In genomic region chr2:64637931-64638330, GRCh38 we compare ENCODE assay signal across 12 cellular contexts. TPM values are rescaled to one million over a fixed set of nuclear protein-coding genes. Genes with fewer than 3 reads are reported as not detected.
DNase-seq lines count a peak whose midpoint lies in the region; ATAC-seq and TF ChIP-seq lines count a peak whose summit lies in the region.
"Had no signal": no experiment of that assay in that cellular context is flagged by ENCODE, and none has a peak within 500 bp of the region (broad histone marks: within the 10 kb centered on the region; RNA-seq: fewer than 3 reads in every experiment).

No MANE protein-coding gene starts in this region.

- H2AFZ ChIP-seq in PC-3 (ENCODE audit: low read length): no peak overlapping the region

- peak overlapping the region; percentile 17; the same call in 1 of the 2 replicates for H3K4me2 ChIP-seq in PC-3 (ENCODE audit: low read length)

- peaks cover 34% of the 10 kb centered on the region for H3K36me3 Mint-ChIP-seq in activated CD4-positive, alpha-beta T cell treated with anti-CD3 and anti-CD28 coated beads, Interleukin-2, amount 10 ng/mL, durations not matched to agents 24 days and 14 days (ENCODE audit: low read depth)
- peaks cover 21% of the 10 kb centered on the region for H3K36me3 Mint-ChIP-seq in endodermal cell (ENCODE audit: low read depth)

- peak overlapping the region; percentile 84 for H3K27ac Mint-ChIP-seq in activated CD4-positive, alpha-beta T cell treated with anti-CD3 and anti-CD28 coated beads, Interleukin-2, amount 10 ng/mL, durations not matched to agents 24 days and 14 days
- H3K27ac Mint-ChIP-seq in endodermal cell: peak overlapping the region; percentile 22

- peaks cover 50% of the 10 kb centered on the region for H3K4me1 ChIP-seq in PC-3 (ENCODE audit: insufficient read depth, low read length)
- peaks cover 38% of the 10 kb centered on the region for H3K4me1 ChIP-seq in endodermal cell (ENCODE audit: control insufficient read depth, insufficient read depth, low read length)
- H3K4me1 ChIP-seq in spleen: peaks cover 54 to 100% (median 95%) of the 10 kb centered on the region in 6 donors

- H3K4me1 Mint-ChIP-seq in activated CD4-positive, alpha-beta T cell treated with anti-CD3 and anti-CD28 coated beads, Interleukin-2, amount 10 ng/mL, durations not matched to agents 24 days and 14 days: peaks cover 62% of the 10 kb centered on the region
- peaks cover 65% of the 10 kb centered on the region for H3K4me1 Mint-ChIP-seq in endodermal cell

- CTCF ChIA-PET in PC-3 (lab: Charles Lee): no interaction called here

- peak overlapping the region; percentile 59 for H3K4me3 Mint-ChIP-seq in activated CD4-positive, alpha-beta T cell treated with anti-CD3 and anti-CD28 coated beads, Interleukin-2, amount 10 ng/mL, durations not matched to agents 24 days and 14 days
- no peak overlapping the region for H3K4me3 Mint-ChIP-seq in endodermal cell

- WGBS in endodermal cell (ENCODE audit: insufficient coverage in 1 of 2, insufficient read length in 1 of 2), 2 experiments: 93 to 95% methylated on average over 5 of the region's 5 CpGs
- WGBS in spleen, 5 donors: 90 to 93% (median 92%) methylated on average over 5 of the region's 5 CpGs

- ATAC-seq in PC-3: 0 out of 2 replicates have a peak, but pooled peaks have one; percentile 23
- no peak for ATAC-seq in HG03460 (IDR thresholded peaks at IDR 0.05; ENCODE audit: unreplicated experiment)
- no peak for ATAC-seq in left colon

- H3K79me2 ChIP-seq in PC-3 (ENCODE audit: low read length): peaks cover 97% of the 10 kb centered on the region

- H3K9ac ChIP-seq in PC-3 (ENCODE audit: low read length) (no peak overlapping the region), endodermal cell (ENCODE audit: extremely low read depth, low read length, poor library complexity, severe bottlenecking) (no peak overlapping the region)

- H3K27ac ChIP-seq in PC-3 (ENCODE audit: low read length): no peak overlapping the region
- no peak overlapping the region for H3K27ac ChIP-seq in endodermal cell (ENCODE audit: low read depth, low read length)
- peak overlapping the region in 7 of 8 donors; percentile 69 to 93 (median 81) for H3K27ac ChIP-seq in spleen
- H3K27ac ChIP-seq: thoracic aorta had no signal

- H3K9me3 ChIP-seq in PC-3 (ENCODE audit: low read length) (no peaks in the 10 kb centered on the region), endodermal cell (ENCODE audit: control insufficient read depth, low read length) (no peaks in the 10 kb centered on the region), spleen (no peaks in the 10 kb centered on the region)
- H3K9me3 ChIP-seq: thoracic aorta had no signal

- DNase-seq in activated CD4-positive, alpha-beta T cell treated with anti-CD3 and anti-CD28 coated beads, Interleukin-2, amount 10 ng/mL, durations not matched to agents 24 days and 14 days: no peak
- no peak for DNase-seq in activated CD4-positive, alpha-beta T cell treated with anti-CD3 and anti-CD28 coated beads, Interleukin-2, amount 50 U/mL, for 1 hour
- DNase-seq in PC-3: peak; percentile 12
- DNase-seq in endodermal cell: no peak
- no peak for DNase-seq in spleen
- DNase-seq in left colon: no peak
- DNase-seq in NK-92 (lab: John Stamatoyannopoulos, UW; ENCODE audit: unreplicated experiment): no peak
- DNase-seq: HCEC 1CT; NCI-H524 treated with DMSO at 0.1 percent for 48 hours; stimulated activated CD4-positive, alpha-beta T cell treated with anti-CD3 and anti-CD28 coated beads, Interleukin-2, amount 100 ng/mL, for 24 hours had no signal

- no TSS peak for BruUV-seq in PC-3 (replicated peaks; lab: Mats Ljungman, UMichigan)

- no peak overlapping the region for H3K4me3 ChIP-seq in PC-3 (ENCODE audit: low read length)
- H3K4me3 ChIP-seq in endodermal cell (ENCODE audit: low read length): no peak overlapping the region
- no peak overlapping the region for H3K4me3 ChIP-seq in spleen
- H3K4me3 ChIP-seq: thoracic aorta had no signal

- H3F3A ChIP-seq in PC-3 (ENCODE audit: low read length, unreplicated experiment): no peaks in the 10 kb centered on the region

- H3K9me2 ChIP-seq in PC-3 (replicated peaks; ENCODE audit: low read length): no peaks in the 10 kb centered on the region

- H3K9me3 Mint-ChIP-seq in activated CD4-positive, alpha-beta T cell treated with anti-CD3 and anti-CD28 coated beads, Interleukin-2, amount 10 ng/mL, durations not matched to agents 24 days and 14 days: no peaks in the 10 kb centered on the region
- H3K9me3 Mint-ChIP-seq in endodermal cell: no peaks in the 10 kb centered on the region

- H4K20me1 ChIP-seq in PC-3 (ENCODE audit: low read length): peaks cover 43% of the 10 kb centered on the region

- TF ChIP-seq CTCF in PC-3 (conservative IDR thresholded peaks at IDR 0.05; ENCODE audit: low read depth, low read length) (no peak), endodermal cell (conservative IDR thresholded peaks at IDR 0.05) (no peak), spleen (IDR thresholded peaks at IDR 0.05 in 8 of 11, conservative IDR thresholded peaks at IDR 0.05 in 3 of 11) (no peak)

- H3K27me3 ChIP-seq in PC-3 (ENCODE audit: low read length) (no peaks in the 10 kb centered on the region), endodermal cell (ENCODE audit: control insufficient read depth, insufficient read depth, low read length, poor library complexity, severe bottlenecking) (no peaks in the 10 kb centered on the region), spleen (replicated peaks in 1 of 7) (no peaks in the 10 kb centered on the region)

- POLR2A ChIA-PET in PC-3 (lab: Charles Lee; ENCODE audit: unreplicated experiment): no interaction called here

- intact Hi-C loops in activated CD4-positive, alpha-beta T cell treated with anti-CD3 and anti-CD28 coated beads, Interleukin-2, amount 10 ng/mL, durations not matched to agents 24 days and 14 days (cut with micrococcal nuclease): no loop called here
- intact Hi-C loops in PC-3 (cut with micrococcal nuclease) (no loop called here), spleen (cut with DNase I; ENCODE audit: low total_unique reads) (no loop called here), left colon (cut with DNase I, micrococcal nuclease) (no loop called here)

- H3K36me3 ChIP-seq in PC-3 (ENCODE audit: low read depth, low read length) (peaks cover 51% of the 10 kb centered on the region), endodermal cell (ENCODE audit: control insufficient read depth, insufficient read depth, low read length) (peaks cover 41% of the 10 kb centered on the region), spleen (peaks cover 4 to 41% (median 34%) of the 10 kb centered on the region in 6 donors)
- H3K36me3 ChIP-seq: thoracic aorta had no signal

- H3K27me3 Mint-ChIP-seq in activated CD4-positive, alpha-beta T cell treated with anti-CD3 and anti-CD28 coated beads, Interleukin-2, amount 10 ng/mL, durations not matched to agents 24 days and 14 days: no peaks in the 10 kb centered on the region
- H3K27me3 Mint-ChIP-seq in endodermal cell (ENCODE audit: insufficient read depth): no peaks in the 10 kb centered on the region

- TF ChIP-seq POLR2A in spleen (IDR thresholded peaks at IDR 0.05): no peak

RNA-seq across cellular contexts. Expression of gene SERTAD2, which starts 15.8 kb away (rescaled TPM):
- 24.6 and 26.7 TPM in 2 replicates for total RNA-seq in activated CD4-positive, alpha-beta T cell treated with anti-CD3 and anti-CD28 coated beads, Interleukin-2, amount 10 ng/mL, durations not matched to agents 24 days and 14 days
- total RNA-seq in PC-3 (2014; rRNA removed) (19.8 and 34.9 TPM in 2 replicates), endodermal cell (10 to 100 TPM; 17.1 to 20.3 TPM), spleen (10 to 100 TPM; 31.2 to 61.4 (median 43.3) TPM), left colon (10 to 100 TPM; 16.0 to 20.5 TPM)
- 27.7 TPM for polyA plus RNA-seq in endodermal cell (2013, experiment 1 of 2)
- 25.7 TPM for polyA plus RNA-seq in endodermal cell (2013, experiment 2 of 2)
- polyA plus RNA-seq in spleen: 10 to 100 TPM; 10.4 to 16.9 (median 13.6) TPM

Comparison
In these comparisons a context has a peak if more than half of its experiments do, and no peak if none do; other contexts are left out.
1. H3K27ac ChIP-seq: peak in spleen (7 of 8); none in PC-3 (single experiment) and endodermal cell (single experiment).